17 cellular contexts compared by ENCODE assay signal in the genomic region with DNA sequence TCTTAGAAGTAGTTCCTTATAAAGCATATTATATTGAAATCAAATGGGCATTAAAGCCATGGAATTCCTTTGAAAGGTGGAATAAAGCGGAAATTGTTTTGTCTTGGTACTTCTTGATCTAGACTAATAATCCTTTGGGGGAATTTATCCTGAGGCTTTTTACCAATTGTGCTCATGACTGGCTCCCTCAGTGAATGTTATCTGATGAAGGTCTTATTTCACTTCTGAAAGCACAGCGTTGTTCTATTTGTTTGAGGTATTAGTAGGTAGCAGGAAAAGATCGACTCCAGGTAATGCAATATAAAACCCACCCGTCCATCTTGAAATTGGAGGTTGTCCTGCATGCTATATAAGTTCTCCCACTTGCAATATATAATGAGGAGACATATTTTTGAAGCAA.
DNase-seq lines count a peak whose midpoint lies in the region; ATAC-seq and TF ChIP-seq lines count a peak whose summit lies in the region.
"Had no signal": no experiment of that assay in that cellular context is flagged by ENCODE, and none has a peak within 500 bp of the region (broad histone marks: within the 10 kb centered on the region; RNA-seq: fewer than 3 reads in every experiment).

No MANE protein-coding gene starts in this region.

- no peak overlapping the region for H3K18ac ChIP-seq in mesenchymal stem cell (ENCODE audit: low read depth in 1 of 2, low read length in 2 of 2)

- ATAC-seq in PC-3 (no peak), HG02981 (IDR thresholded peaks at IDR 0.05; ENCODE audit: unreplicated experiment) (no peak)

- CTCF ChIA-PET in PC-3 (lab: Charles Lee), result no interaction called here

- TF ChIP-seq CTCF in PC-3 (conservative IDR thresholded peaks at IDR 0.05; ENCODE audit: low read depth, low read length) (no peak), breast epithelium (IDR thresholded peaks at IDR 0.05) (no peak)

- H3K27me3 ChIP-seq in GM23248 (replicated peaks; ENCODE audit: insufficient read depth), result no peaks in the 10 kb centered on the region
- no peaks in the 10 kb centered on the region for H3K27me3 ChIP-seq in PC-3 (ENCODE audit: low read length)
- no peaks in the 10 kb centered on the region for H3K27me3 ChIP-seq in breast epithelium
- no peaks in the 10 kb centered on the region for H3K27me3 ChIP-seq in mesenchymal stem cell (ENCODE audit: control insufficient read depth in 1 of 2, insufficient read depth in 1 of 2, low read length in 2 of 2)
- H3K27me3 ChIP-seq: BLaER1, SJSA1 had no signal

- H2BK15ac ChIP-seq in mesenchymal stem cell (ENCODE audit: low read depth, poor library complexity, severe bottlenecking), result no peak overlapping the region

- 0 out of 2 replicates have a peak, but pooled peaks cover 26% of the 10 kb centered on the region for H3F3A ChIP-seq in GM23248 (ENCODE audit: insufficient read depth)
- H3F3A ChIP-seq in PC-3 (ENCODE audit: low read length, unreplicated experiment), result no peaks in the 10 kb centered on the region

- no peak overlapping the region for H2AK5ac ChIP-seq in mesenchymal stem cell (ENCODE audit: low read length, severe bottlenecking)

- H3K14ac ChIP-seq in mesenchymal stem cell (ENCODE audit: low read length in 2 of 2), result no peak overlapping the region

- H3K79me2 ChIP-seq in GM23248 (ENCODE audit: insufficient read depth) (peaks cover 100% of the 10 kb centered on the region), PC-3 (ENCODE audit: low read length) (peaks cover 48% of the 10 kb centered on the region)

- DNase-seq in GM23248 (no peak), PC-3 (peak; percentile 74), breast epithelium (ENCODE audit: low spot score in 2 of 2) (no peak), mesenchymal stem cell (no peak), AG20443 (ENCODE audit: low spot score) (no peak), NCI-H82 treated with DMSO at 0.1 percent for 48 hours (lab: John Stamatoyannopoulos, UW; ENCODE audit: unreplicated experiment) (no peak)
- DNase-seq: GOT3, HFFc6, NCI-H1092, NCI-H187 treated with DMSO at 0.1 percent for 48 hours, NCI-H2171 treated with DMSO at 0.1 percent for 48 hours, NCI-H510A, NCI-H82 had no signal

- in situ Hi-C loops in GM23248 (cut with MboI), result no loop called here

- H3K4me1 ChIP-seq in GM23248 (ENCODE audit: insufficient read depth) (peaks cover 17% of the 10 kb centered on the region), PC-3 (ENCODE audit: insufficient read depth, low read length) (peaks cover 47% of the 10 kb centered on the region), breast epithelium (no peaks in the 10 kb centered on the region), mesenchymal stem cell (ENCODE audit: control insufficient read depth, insufficient read depth, low read depth, low read length) (peaks cover 8% of the 10 kb centered on the region)

- H3K9ac ChIP-seq in GM23248, result no peak overlapping the region
- no peak overlapping the region for H3K9ac ChIP-seq in PC-3 (ENCODE audit: low read length)
- H3K9ac ChIP-seq in mesenchymal stem cell (ENCODE audit: low read length), result peak overlapping the region; percentile 62
- H3K9ac ChIP-seq: BLaER1 had no signal

- H2BK12ac ChIP-seq in mesenchymal stem cell (ENCODE audit: low read length in 2 of 2), result no peak overlapping the region

- H3K4me2 ChIP-seq in GM23248 (ENCODE audit: unreplicated experiment) (no peak overlapping the region), PC-3 (ENCODE audit: low read length) (peak overlapping the region; percentile 54), mesenchymal stem cell (ENCODE audit: low read length, poor library complexity, severe bottlenecking) (no peak overlapping the region)

- H3K36me3 ChIP-seq in GM23248 (ENCODE audit: low read depth) (0 out of 2 replicates have a peak, but pooled peaks cover 9% of the 10 kb centered on the region), PC-3 (ENCODE audit: low read depth, low read length) (peaks cover 7% of the 10 kb centered on the region; the same call in 1 of the 2 replicates), breast epithelium (no peaks in the 10 kb centered on the region), mesenchymal stem cell (ENCODE audit: control insufficient read depth in 1 of 2, insufficient read depth in 2 of 2, low read depth in 1 of 2, low read length in 2 of 2) (peaks cover 4 to 23% of the 10 kb centered on the region in 2 experiments)

- peaks cover 19% of the 10 kb centered on the region for H3K79me1 ChIP-seq in mesenchymal stem cell (replicated peaks; ENCODE audit: low read length, poor library complexity, severe bottlenecking)

- intact Hi-C loops in PC-3 (cut with micrococcal nuclease), result no loop called here
- intact Hi-C loops in breast epithelium (cut with DNase I; ENCODE audit: low total_unique reads), result no loop called here

- H3K9me2 ChIP-seq in GM23248 (ENCODE audit: insufficient read depth), result no peaks in the 10 kb centered on the region
- no peaks in the 10 kb centered on the region for H3K9me2 ChIP-seq in PC-3 (replicated peaks; ENCODE audit: low read length)

- no peak overlapping the region for H4K91ac ChIP-seq in mesenchymal stem cell (ENCODE audit: low read length)

- H3K27ac ChIP-seq in GM23248 (no peak overlapping the region), PC-3 (ENCODE audit: low read length) (peak overlapping the region; percentile 59), breast epithelium (peak overlapping the region; percentile 23 to 60), mesenchymal stem cell (ENCODE audit: low read length, poor library complexity, severe bottlenecking) (no peak overlapping the region)
- H3K27ac ChIP-seq: BLaER1, HL-60, SJSA1 had no signal

- TF ChIP-seq POLR2A in breast epithelium (IDR thresholded peaks at IDR 0.05), result no peak

- no TSS peak for BruUV-seq in PC-3 (replicated peaks; lab: Mats Ljungman, UMichigan)

- H2AFZ ChIP-seq in GM23248 (no peak overlapping the region), PC-3 (ENCODE audit: low read length) (no peak overlapping the region), mesenchymal stem cell (ENCODE audit: low read depth, low read length) (no peak overlapping the region)

- H2BK120ac ChIP-seq in mesenchymal stem cell (ENCODE audit: low read depth, low read length), result no peak overlapping the region

- no peak overlapping the region for H3K23ac ChIP-seq in mesenchymal stem cell (ENCODE audit: low read length in 2 of 2)

- peak overlapping the region; percentile 40; the same call in 1 of the 2 replicates for H3K4me3 ChIP-seq in GM23248
- H3K4me3 ChIP-seq in PC-3 (ENCODE audit: low read length), result peak overlapping the region; percentile 4; the same call in 1 of the 2 replicates
- peak overlapping the region in 1 of 3 donors; percentile 9 for H3K4me3 ChIP-seq in breast epithelium
- H3K4me3 ChIP-seq in mesenchymal stem cell (ENCODE audit: insufficient read depth in 1 of 2, low read depth in 1 of 2, low read length in 2 of 2), result peak overlapping the region in 1 of 2 experiments; percentile 45
- H3K4me3 ChIP-seq: BLaER1, SJSA1 had no signal

- 96% methylated on average over 4 of the region's 4 CpGs for WGBS in GM23248 (ENCODE audit: low coverage in 1 of 2, low lambda C conversion rate in 2 of 2, missing lambda C conversion rate in 2 of 2), 2 experiments
- 94% methylated on average over 2 of the region's 4 CpGs for WGBS in mesenchymal stem cell

- no peak overlapping the region for H2BK5ac ChIP-seq in mesenchymal stem cell (ENCODE audit: low read depth, low read length, poor library complexity, severe bottlenecking)

- no peaks in the 10 kb centered on the region for H3K9me3 ChIP-seq in GM23248 (ENCODE audit: low read depth)
- H3K9me3 ChIP-seq in PC-3 (ENCODE audit: low read length), result no peaks in the 10 kb centered on the region
- no peaks in the 10 kb centered on the region for H3K9me3 ChIP-seq in breast epithelium
- no peaks in the 10 kb centered on the region for H3K9me3 ChIP-seq in mesenchymal stem cell (ENCODE audit: control insufficient read depth, low read length)
- H3K9me3 ChIP-seq: BLaER1, SJSA1 had no signal

- no peaks in the 10 kb centered on the region for H4K20me1 ChIP-seq in GM23248 (ENCODE audit: insufficient read depth)
- H4K20me1 ChIP-seq in PC-3 (ENCODE audit: low read length), result no peaks in the 10 kb centered on the region
- H4K20me1 ChIP-seq: BLaER1 had no signal

- H3K4ac ChIP-seq in mesenchymal stem cell (ENCODE audit: low read depth in 1 of 2, low read length in 2 of 2), result no peak overlapping the region

- H4K8ac ChIP-seq in mesenchymal stem cell (ENCODE audit: low read length), result no peak overlapping the region

- POLR2A ChIA-PET in PC-3 (lab: Charles Lee; ENCODE audit: unreplicated experiment), result no interaction called here

Comparison
In these comparisons a context has a peak if more than half of its experiments do, and no peak if none do; other contexts are left out.
1. H3K27ac ChIP-seq: peak in PC-3 (single experiment) and breast epithelium (2 of 2); none in GM23248 (single experiment) and mesenchymal stem cell (single experiment).